ENCODE assay signal across 18 cellular contexts in genomic region chr6:124669713-124670480, GRCh38.
"Had no signal": no experiment of that assay in that cellular context is flagged by ENCODE, and none has a peak within 500 bp of the region (broad histone marks: within the 10 kb centered on the region; RNA-seq: fewer than 3 reads in every experiment).

No MANE protein-coding gene starts in this region.

- H3K27ac ChIP-seq: brain microvascular endothelial cell, psoas muscle, sigmoid colon, thyroid gland had no signal

- H3K27me3 ChIP-seq: brain microvascular endothelial cell, sigmoid colon, thyroid gland had no signal

- H3K4me1 ChIP-seq: psoas muscle, sigmoid colon, thyroid gland had no signal

- H3K9me3 ChIP-seq: thyroid gland had no signal

- ATAC-seq: activated CD8-positive, alpha-beta T cell treated with anti-CD3 and anti-CD28 coated beads, Interleukin-2, amount 10 ng/mL, durations not matched to agents 7 days and 5 days; activated naive CD4-positive, alpha-beta T cell treated with anti-CD3 and anti-CD28 coated beads, Interleukin-2, amount 50 U/mL, for 72 hours; activated T-cell treated with anti-CD3 and anti-CD28 coated beads, Interleukin-2, amount 50 U/mL, for 72 hours; left lobe of liver; psoas muscle; stimulated activated effector memory CD8-positive, alpha-beta T cell treated with anti-CD3 and anti-CD28 coated beads, Interleukin-12 subunit alpha, Interleukin-12 subunit beta, amount 100 ng/mL, for 72 hours had no signal

- DNase-seq: activated CD4-positive, alpha-beta T cell treated with anti-CD3 and anti-CD28 coated beads, Interleukin-2, amount 10 ng/mL, durations not matched to agents 24 days and 14 days; activated CD4-positive, CD25-positive, alpha-beta regulatory T cell; activated CD8-positive, alpha-beta memory T cell treated with anti-CD3 and anti-CD28 coated beads, Interleukin-2, amount 50 U/mL, for 4 hours; activated CD8-positive, alpha-beta T cell treated with anti-CD3 and anti-CD28 coated beads, Interleukin-2, amount 10 ng/mL, durations not matched to agents 7 days and 5 days; activated gamma-delta T cell; activated T-cell treated with anti-CD3 and anti-CD28 coated beads, Interleukin-2, amount 50 U/mL, for 72 hours; amniotic stem cell; brain microvascular endothelial cell; endodermal cell; mammary epithelial cell; psoas muscle; sigmoid colon; stimulated activated CD4-positive, alpha-beta T cell treated with anti-CD3 and anti-CD28 coated beads, Interleukin-12 subunit alpha, Interleukin-12 subunit beta, amount 100 ng/mL, for 4 hours; stimulated activated CD4-positive, alpha-beta T cell treated with anti-CD3 and anti-CD28 coated beads, Interleukin-2, amount 100 ng/mL, for 24 hours; thyroid gland had no signal

- H3K36me3 ChIP-seq: brain microvascular endothelial cell, sigmoid colon, thyroid gland had no signal

- H3K4me3 ChIP-seq: psoas muscle, sigmoid colon, thyroid gland had no signal
